In genomic region chr3:32355892-32356291, GRCh38 we compare ENCODE assay signal across 27 cellular contexts. TPM values are rescaled to one million over a fixed set of nuclear protein-coding genes. Genes with fewer than 3 reads are reported as not detected.
DNase-seq lines count a peak whose midpoint lies in the region; ATAC-seq, FAIRE-seq and TF ChIP-seq lines count a peak whose summit lies in the region.
"Had no signal": no experiment of that assay in that cellular context is flagged by ENCODE, and none has a peak within 500 bp of the region (broad histone marks: within the 10 kb centered on the region; RNA-seq: fewer than 3 reads in every experiment).

No MANE protein-coding gene starts in this region.

- CTCF ChIA-PET in activated B cell treated with CpG ODN at 0.5 μM for 24 hours (lab: Charles Lee) (no interaction called here), H1 (lab: Charles Lee; ENCODE audit: partially characterized antibody) (interaction anchor here (0.6 kb wide), 2 partner anchors 9 to 978 kb away, joined by 3 read pairs; no protein-coding TSS in a partner anchor)

- H3K9ac ChIP-seq in H1 (replicated peaks in 1 of 4; ENCODE audit: extremely low read depth in 1 of 4, low read depth in 3 of 4, low read length in 3 of 4), result no peak overlapping the region

- H3K56ac ChIP-seq in H1 (replicated peaks; ENCODE audit: insufficient read length, low read depth, low read length), result no peak overlapping the region

- H4K20me1 ChIP-seq in H1 (replicated peaks in 1 of 2; ENCODE audit: control insufficient read depth in 1 of 2, insufficient read depth in 2 of 2, low read length in 2 of 2), result no peaks in the 10 kb centered on the region

- no peaks in the 10 kb centered on the region; the same call in 1 of the 2 replicates for H3K79me1 ChIP-seq in H1 (ENCODE audit: low read depth, low read length)

- no peak overlapping the region for H2AFZ ChIP-seq in H1 (ENCODE audit: low read length)

- TF ChIP-seq POLR2A in H1 (IDR thresholded peaks at IDR 0.05; ENCODE audit: control extremely low read depth in 1 of 2, low read depth in 2 of 2, low read length in 2 of 2) (no peak), heart left ventricle (IDR thresholded peaks at IDR 0.05) (no peak)

- H3K4me1 Mint-ChIP-seq in activated B cell treated with CpG ODN at 0.5 μM for 24 hours, result no peaks in the 10 kb centered on the region
- H3K4me1 Mint-ChIP-seq in neural crest cell, result peaks cover 30% of the 10 kb centered on the region

- H4K5ac ChIP-seq in H1 (ENCODE audit: insufficient read length, low read depth, low read length), result no peak overlapping the region

- WGBS in H1 (ENCODE audit: extremely low coverage in 1 of 2, insufficient coverage in 1 of 2, insufficient read length in 1 of 2, insufficient replicate concordance in 2 of 2, low coverage in 1 of 2, low lambda C conversion rate in 2 of 2, missing lambda C conversion rate in 1 of 2), 2 experiments, result 92% methylated on average over 6 of the region's 6 CpGs; no CpG with 5 or more reads in 1 of the 2 experiments
- WGBS in heart left ventricle, 4 donors, result 62 to 69% (median 63%) methylated on average over 6 of the region's 6 CpGs

- no peak overlapping the region for H2BK12ac ChIP-seq in H1 (ENCODE audit: low read depth, low read length)

- H3K9me3 Mint-ChIP-seq in activated B cell treated with CpG ODN at 0.5 μM for 24 hours, result no peaks in the 10 kb centered on the region
- H3K9me3 Mint-ChIP-seq in neural crest cell, result no peaks in the 10 kb centered on the region
- H3K9me3 Mint-ChIP-seq: CD4-positive, alpha-beta memory T cell had no signal

- DNase-seq in activated B cell treated with CpG ODN at 0.5 μM for 24 hours (no peak), H1 (ENCODE audit: low read depth in 1 of 2, low spot score in 2 of 2) (no peak), neural crest cell (ENCODE audit: low read depth, low spot score) (no peak), amygdala (lab: John Stamatoyannopoulos, UW) (no peak), A172 (ENCODE audit: low spot score) (no peak), heart left ventricle (no peak)
- DNase-seq: C1 segment of cervical spinal cord; CD4-positive, alpha-beta memory T cell; COR-L47; KBM-7; MG63; NCI-H1105 treated with DMSO at 0.1 percent for 48 hours; NCI-H146; NCI-H1930; NCI-H2107; NCI-H524; NCI-H774; NK-92 treated with Interleukin-12 subunit alpha and Interleukin-12 subunit beta, amount 100 ng/mL, for 24 hours; PC-3; SJCRH30 had no signal

- POLR2A ChIA-PET in activated B cell treated with CpG ODN at 0.5 μM for 24 hours (lab: Charles Lee), result no interaction called here
- POLR2A ChIA-PET in H1 (lab: Charles Lee; ENCODE audit: partially characterized antibody), result no interaction called here

- no peak overlapping the region for H3K4me3 ChIP-seq in H1 (ENCODE audit: extremely low read depth in 1 of 4, insufficient read depth in 2 of 4, low read depth in 3 of 4, low read length in 4 of 4)
- no peak overlapping the region for H3K4me3 ChIP-seq in heart left ventricle
- H3K4me3 ChIP-seq: MG63, SJCRH30 had no signal

- H3K4me2 ChIP-seq in H1 (ENCODE audit: insufficient read depth in 1 of 2, low read depth in 2 of 2, low read length in 2 of 2), result no peak overlapping the region

- no peaks in the 10 kb centered on the region for H3K9me3 ChIP-seq in H1 (ENCODE audit: insufficient read depth in 2 of 2, low read depth in 1 of 2, low read length in 1 of 2)
- no peaks in the 10 kb centered on the region for H3K9me3 ChIP-seq in heart left ventricle
- H3K9me3 ChIP-seq: MG63, SJCRH30 had no signal

- H3K4me3 Mint-ChIP-seq in activated B cell treated with CpG ODN at 0.5 μM for 24 hours, result no peak overlapping the region
- H3K4me3 Mint-ChIP-seq in neural crest cell, result no peak overlapping the region
- H3K4me3 Mint-ChIP-seq: CD4-positive, alpha-beta memory T cell had no signal

- H3K27me3 ChIP-seq in H1 (replicated peaks in 1 of 4; ENCODE audit: control insufficient read depth in 3 of 4, extremely low read depth in 1 of 4, insufficient read depth in 3 of 4, low read length in 3 of 4) (no peaks in the 10 kb centered on the region), heart left ventricle (no peaks in the 10 kb centered on the region)
- H3K27me3 ChIP-seq: MG63, SJCRH30 had no signal

- H3K27ac ChIP-seq in H1 (ENCODE audit: low read depth, low read length) (no peak overlapping the region), heart left ventricle (no peak overlapping the region)
- H3K27ac ChIP-seq: SJCRH30 had no signal

- TF ChIP-seq RAD21 in H1 (IDR thresholded peaks at IDR 0.05 in 1 of 2, conservative IDR thresholded peaks at IDR 0.05 in 1 of 2; ENCODE audit: low read depth in 2 of 2, low read length in 2 of 2), result no peak

- intact Hi-C loops in activated B cell treated with CpG ODN at 0.5 μM for 24 hours (cut with micrococcal nuclease) (no loop called here), heart left ventricle (cut with DNase I) (no loop called here)

- H3K27me3 Mint-ChIP-seq in activated B cell treated with CpG ODN at 0.5 μM for 24 hours (no peaks in the 10 kb centered on the region), neural crest cell (ENCODE audit: low read depth) (no peaks in the 10 kb centered on the region)
- H3K27me3 Mint-ChIP-seq: CD4-positive, alpha-beta memory T cell had no signal

- ATAC-seq in activated B cell treated with CpG ODN at 0.5 μM for 24 hours (ENCODE audit: low read depth), result no peak
- ATAC-seq in GM19328 (IDR thresholded peaks at IDR 0.05; ENCODE audit: unreplicated experiment), result no peak
- ATAC-seq in heart left ventricle, result no peak
- ATAC-seq: HCT116, PC-3, Right ventricle myocardium inferior, SK-N-SH treated with all-trans-retinoic acid at 6 μM for 48 hours had no signal

- H3K4me1 ChIP-seq in H1 (replicated peaks in 1 of 4; ENCODE audit: control insufficient read depth in 3 of 4, insufficient read depth in 4 of 4, low read length in 3 of 4) (peaks cover 0 to 15% (median 4%) of the 10 kb centered on the region in 4 experiments; a peak in 5 of 7 replicates), heart left ventricle (peaks cover 0 to 10% (median 0%) of the 10 kb centered on the region in 12 donors)
- H3K4me1 ChIP-seq: SJCRH30 had no signal

- H3K79me2 ChIP-seq in H1 (ENCODE audit: control insufficient read depth in 1 of 2, insufficient read depth in 2 of 2, low read length in 2 of 2), result no peaks in the 10 kb centered on the region

- no peaks in the 10 kb centered on the region for H3K36me3 Mint-ChIP-seq in activated B cell treated with CpG ODN at 0.5 μM for 24 hours (ENCODE audit: low read depth)
- peaks cover 4% of the 10 kb centered on the region for H3K36me3 Mint-ChIP-seq in neural crest cell (ENCODE audit: low read depth)

- no peak overlapping the region for H4K91ac ChIP-seq in H1 (replicated peaks; ENCODE audit: insufficient read length, low read length)

- H3K14ac ChIP-seq in H1 (ENCODE audit: insufficient read length), result no peak overlapping the region

- FAIRE-seq in H1 (lab: Jason Lieb, UNC), result no peak
- FAIRE-seq: G401.6, HTR-8/SVneo had no signal

- no peak overlapping the region for H2BK5ac ChIP-seq in H1 (ENCODE audit: low read depth, low read length)

- H3K4ac ChIP-seq in H1 (replicated peaks; ENCODE audit: insufficient read length, low read depth, low read length), result no peak overlapping the region

- H3K18ac ChIP-seq in H1 (ENCODE audit: extremely low read depth, low read length), result no peak overlapping the region

- H4K8ac ChIP-seq in H1 (ENCODE audit: extremely low read depth, insufficient read depth, low read length), result no peak overlapping the region

- H2BK120ac ChIP-seq in H1 (replicated peaks; ENCODE audit: low read depth, low read length), result no peak overlapping the region

- TF ChIP-seq CTCF in activated B cell treated with CpG ODN at 0.5 μM for 24 hours (IDR thresholded peaks at IDR 0.05) (no peak), H1 (IDR thresholded peaks at IDR 0.05; ENCODE audit: control extremely low read depth in 1 of 3, insufficient read depth in 1 of 3, low read depth in 1 of 3, low read length in 3 of 3) (no peak), neural crest cell (conservative IDR thresholded peaks at IDR 0.05) (no peak), heart left ventricle (IDR thresholded peaks at IDR 0.05) (no peak)

- no peaks in the 10 kb centered on the region; the same call in 1 of the 2 replicates for H3K23me2 ChIP-seq in H1 (ENCODE audit: low read depth, low read length)

- no peak overlapping the region for H2BK20ac ChIP-seq in H1 (ENCODE audit: low read length)

- peak overlapping the region; percentile 3 for H3K27ac Mint-ChIP-seq in activated B cell treated with CpG ODN at 0.5 μM for 24 hours
- H3K27ac Mint-ChIP-seq in neural crest cell (ENCODE audit: unreplicated experiment), result peak overlapping the region; percentile 22

- H2AK5ac ChIP-seq in H1 (ENCODE audit: low read depth, low read length), result no peak overlapping the region

- no peaks in the 10 kb centered on the region for H3K36me3 ChIP-seq in H1 (ENCODE audit: control insufficient read depth in 2 of 4, insufficient read depth in 4 of 4, low read length in 3 of 4)
- peaks cover 0 to 5% (median 0%) of the 10 kb centered on the region in 9 donors for H3K36me3 ChIP-seq in heart left ventricle
- H3K36me3 ChIP-seq: MG63, SJCRH30 had no signal

- H2BK15ac ChIP-seq in H1 (ENCODE audit: low read length), result 0 out of 2 replicates have a peak overlapping the region, but pooled peaks have one; percentile 20

- TF ChIP-seq EP300 in H1 (IDR thresholded peaks at IDR 0.05; ENCODE audit: borderline replicate concordance in 1 of 2, low read depth in 2 of 2, low read length in 2 of 2), result no peak

- H3K23ac ChIP-seq in H1 (ENCODE audit: insufficient read length), result no peak overlapping the region

TF ChIP-seq in H1, 55 proteins besides CTCF, POLR2A, EP300 and RAD21 (continues in another document):
- TF ChIP-seq HDAC2 (IDR thresholded peaks at IDR 0.05; ENCODE audit: borderline replicate concordance in 1 of 2, low read depth in 2 of 2, low read length in 2 of 2) (no peak), SIN3A (conservative IDR thresholded peaks at IDR 0.05 in 1 of 2, IDR thresholded peaks at IDR 0.05 in 1 of 2; ENCODE audit: low read depth in 1 of 2, low read length in 2 of 2) (no peak), TAF7 (optimal IDR thresholded peaks at IDR 0.05; ENCODE audit: borderline replicate concordance, low read depth, low read length) (no peak), JUN (IDR thresholded peaks at IDR 0.05; ENCODE audit: low read depth, low read length) (no peak)

RNA-seq across cellular contexts. Expression of gene CMTM7, which starts 35.8 kb away (rescaled TPM):
- total RNA-seq in activated B cell treated with CpG ODN at 0.5 μM for 24 hours, result 70.5 and 82.1 TPM in 2 replicates
- 30.6 and 33.3 TPM in 2 replicates for total RNA-seq in H1 (2021; fragmentation: NEBNext Ultra II Directional; extraction: Animal tissue kit (Norgen Biotek cat#: 25700))
- polyA plus RNA-seq in H1 (2011; rRNA removed), result 65.8 and 74.0 TPM in 2 replicates
- 37.3 TPM for polyA plus RNA-seq in H1 (2011; cell fraction: cytosol; rRNA removed)
- polyA plus RNA-seq in H1 (2011; cell fraction: nucleus; rRNA removed), result 48.0 TPM
- 30.6 to 37.6 TPM (median 31.3 TPM) in 4 replicates for polyA plus RNA-seq in H1 (2012, experiment 1 of 2)
- polyA plus RNA-seq in H1 (2012, experiment 2 of 2), result 33.4 TPM
- polyA plus RNA-seq in H1 (2013, experiment 1 of 2), result 35.5 TPM
- polyA plus RNA-seq in H1 (2013, experiment 2 of 2), result 39.5 TPM
- 20.8 and 24.3 TPM in 2 replicates for polyA minus RNA-seq in H1 (2011; rRNA and poly(A)+ RNA removed)
- 16.1 TPM for polyA minus RNA-seq in H1 (2011; cell fraction: cytosol; rRNA and poly(A)+ RNA removed)
- polyA minus RNA-seq in H1 (2011; cell fraction: nucleus; rRNA and poly(A)+ RNA removed), result 24.2 TPM
- total RNA-seq in neural crest cell, result 37.4 and 38.0 TPM in 2 replicates
- total RNA-seq in A172 (2014; rRNA removed; shearing (Covaris generic)), result 8.5 and 13.9 TPM in 2 replicates
- total RNA-seq in heart left ventricle, result 10 to 100 TPM in 1 of 9 donors, 1 to 10 TPM in 8; 2.3 to 16.8 (median 3.6) TPM
- polyA plus RNA-seq in heart left ventricle, result 1 to 10 TPM; 2.7 to 3.8 TPM
- total RNA-seq: A673 had no signal
